Comparison of ENCODE assay signal across 10 cellular contexts in the genomic region with DNA sequence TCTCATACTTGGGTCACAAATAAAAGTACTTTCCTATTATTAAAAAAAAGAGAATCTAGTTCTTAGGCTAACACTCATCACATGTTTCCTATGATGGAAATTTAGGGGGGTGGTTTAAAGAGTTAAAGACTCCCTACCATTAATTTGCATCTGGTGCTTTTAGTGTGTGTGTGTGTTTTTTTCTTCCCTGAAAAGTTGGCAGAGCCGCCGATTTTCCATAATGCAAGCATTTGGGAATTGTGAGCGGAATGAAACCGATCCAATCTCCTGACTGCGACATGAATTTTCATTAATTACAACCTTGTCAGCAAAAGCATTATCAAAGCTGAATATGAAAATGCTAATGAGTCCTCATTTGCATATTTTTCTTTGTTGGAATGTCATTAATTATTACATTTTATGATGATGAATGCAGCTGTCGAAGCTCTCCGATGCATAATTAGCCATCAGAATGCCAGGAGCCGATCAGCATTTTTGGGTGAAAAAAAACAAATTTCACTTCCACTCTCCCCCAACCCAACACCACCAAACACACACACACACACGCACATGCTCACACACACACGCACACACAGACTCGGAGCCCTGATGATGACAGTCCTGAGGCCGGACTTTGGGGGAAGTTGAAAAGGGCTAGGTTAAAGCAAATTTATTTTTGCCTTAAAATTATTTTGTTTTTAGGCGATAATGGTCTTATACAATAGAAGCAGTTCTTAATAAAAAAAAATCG.
DNase-seq lines count a peak whose midpoint lies in the region; ATAC-seq, FAIRE-seq and TF ChIP-seq lines count a peak whose summit lies in the region.
"Had no signal": no experiment of that assay in that cellular context is flagged by ENCODE, and none has a peak within 500 bp of the region (broad histone marks: within the 10 kb centered on the region; RNA-seq: fewer than 3 reads in every experiment).

No MANE protein-coding gene starts in this region.

- 0 out of 3 replicates have a peak overlapping the region, but pooled peaks have one; percentile 5 for H3K4me3 Mint-ChIP-seq in GM23338
- H3K4me3 Mint-ChIP-seq in stimulated activated memory B cell treated with anti-CD40 and anti-IgM and Interleukin-4, amounts not matched to agents 10 μg/mL and 1 μg/mL and 100 μg/mL, for 72 hours, result peak overlapping the region; percentile 80

- H3K4me1 Mint-ChIP-seq in GM23338, result peaks cover 88% of the 10 kb centered on the region
- H3K4me1 Mint-ChIP-seq in stimulated activated memory B cell treated with anti-CD40 and anti-IgM and Interleukin-4, amounts not matched to agents 10 μg/mL and 1 μg/mL and 100 μg/mL, for 72 hours, result peaks cover 38% of the 10 kb centered on the region

- H3K79me2 ChIP-seq in GM23338 (replicated peaks; ENCODE audit: insufficient read depth), result peaks cover 90% of the 10 kb centered on the region

- H3K4me2 ChIP-seq in GM23338, result peak overlapping the region; percentile 61

- H3K4me1 ChIP-seq in GM23338 (ENCODE audit: insufficient read depth), result peaks cover 85% of the 10 kb centered on the region
- H3K4me1 ChIP-seq in right atrium auricular region, result peaks cover 0 to 17% of the 10 kb centered on the region in 2 donors
- H3K4me1 ChIP-seq: right lobe of liver had no signal

- H3K27me3 ChIP-seq in GM23338 (ENCODE audit: insufficient read depth) (no peaks in the 10 kb centered on the region), right atrium auricular region (no peaks in the 10 kb centered on the region)
- H3K27me3 ChIP-seq: right lobe of liver had no signal

- H3K27ac ChIP-seq in GM23338 (ENCODE audit: low read depth), result no peak overlapping the region
- H3K27ac ChIP-seq in angular gyrus (ENCODE audit: low read depth, low read length), result peak overlapping the region; percentile 84
- peak overlapping the region; percentile 80 for H3K27ac ChIP-seq in right atrium auricular region

- H3K9me3 Mint-ChIP-seq in GM23338, result no peaks in the 10 kb centered on the region
- no peaks in the 10 kb centered on the region for H3K9me3 Mint-ChIP-seq in stimulated activated memory B cell treated with anti-CD40 and anti-IgM and Interleukin-4, amounts not matched to agents 10 μg/mL and 1 μg/mL and 100 μg/mL, for 72 hours

- no peaks in the 10 kb centered on the region for H3K36me3 Mint-ChIP-seq in GM23338 (ENCODE audit: low read depth)
- no peaks in the 10 kb centered on the region for H3K36me3 Mint-ChIP-seq in stimulated activated memory B cell treated with anti-CD40 and anti-IgM and Interleukin-4, amounts not matched to agents 10 μg/mL and 1 μg/mL and 100 μg/mL, for 72 hours

- no peaks in the 10 kb centered on the region for H4K20me1 ChIP-seq in GM23338 (replicated peaks; ENCODE audit: insufficient read depth)

- DNase-seq in GM23338 (ENCODE audit: low spot score) (no peak), right atrium auricular region (ENCODE audit: low spot score) (peak; percentile 73), iPS-NIHi11 (ENCODE audit: low spot score) (no peak), H54 (ENCODE audit: insufficient read length, low spot score) (no peak)
- DNase-seq: right lobe of liver had no signal

- TF ChIP-seq CTCF in GM23338 (conservative IDR thresholded peaks at IDR 0.05; ENCODE audit: low read depth in 2 of 2), result no peak
- TF ChIP-seq CTCF in right atrium auricular region (IDR thresholded peaks at IDR 0.05), result no peak

- H3K36me3 ChIP-seq in GM23338 (ENCODE audit: insufficient read depth) (no peaks in the 10 kb centered on the region), right atrium auricular region (no peaks in the 10 kb centered on the region)
- H3K36me3 ChIP-seq: right lobe of liver had no signal

- peak overlapping the region; percentile 42; the same call in 1 of the 2 replicates for H3K27ac Mint-ChIP-seq in GM23338
- peak overlapping the region; percentile 93 for H3K27ac Mint-ChIP-seq in stimulated activated memory B cell treated with anti-CD40 and anti-IgM and Interleukin-4, amounts not matched to agents 10 μg/mL and 1 μg/mL and 100 μg/mL, for 72 hours

- no peak for TF ChIP-seq POLR2A in H54 (IDR thresholded peaks at IDR 0.05; ENCODE audit: low read depth, low read length)

- H2AFZ ChIP-seq in GM23338, result no peak overlapping the region

- H3F3A ChIP-seq in GM23338 (replicated peaks; ENCODE audit: low read depth), result no peaks in the 10 kb centered on the region

- peaks cover 3% of the 10 kb centered on the region; the same call in 1 of the 2 replicates for H3K9me2 ChIP-seq in GM23338 (ENCODE audit: insufficient read depth)

- no peak for FAIRE-seq in H54 (lab: Jason Lieb, UNC)
- FAIRE-seq: bronchial epithelial cell had no signal

- no peaks in the 10 kb centered on the region for H3K9me3 ChIP-seq in right atrium auricular region
- H3K9me3 ChIP-seq: right lobe of liver had no signal

- no peak for ATAC-seq in GM23338
- peak; percentile 67 for ATAC-seq in stimulated activated memory B cell treated with anti-CD40 and anti-IgM and Interleukin-4, amounts not matched to agents 10 μg/mL and 1 μg/mL and 100 μg/mL, for 72 hours
- no peak for ATAC-seq in GM18873 (IDR thresholded peaks at IDR 0.05; ENCODE audit: low FRiP score, unreplicated experiment)
- no peak for ATAC-seq in GM18498 (IDR thresholded peaks at IDR 0.05; ENCODE audit: unreplicated experiment)

- H3K4me3 ChIP-seq in GM23338, result no peak overlapping the region
- H3K4me3 ChIP-seq in right atrium auricular region, result peak overlapping the region; percentile 20 to 42
- H3K4me3 ChIP-seq: right lobe of liver had no signal

- H3K27me3 Mint-ChIP-seq in GM23338 (ENCODE audit: insufficient read depth, low read depth, poor library complexity), result peaks cover 11% of the 10 kb centered on the region
- peaks cover 9% of the 10 kb centered on the region for H3K27me3 Mint-ChIP-seq in stimulated activated memory B cell treated with anti-CD40 and anti-IgM and Interleukin-4, amounts not matched to agents 10 μg/mL and 1 μg/mL and 100 μg/mL, for 72 hours

TF ChIP-seq in GM23338, 12 proteins besides CTCF, POLR2A, EP300 and RAD21 (continues in another document):
- TF ChIP-seq EZH2phosphoT487 (IDR thresholded peaks at IDR 0.05; ENCODE audit: unreplicated experiment) (no peak), CREB1 (CRISPR knock-in tag; IDR thresholded peaks at IDR 0.05; ENCODE audit: low read depth) (no peak), POLR2AphosphoS5 (IDR thresholded peaks at IDR 0.05; ENCODE audit: low read depth) (no peak), STAT1 (IDR thresholded peaks at IDR 0.05; ENCODE audit: unreplicated experiment) (no peak), JUNB (IDR thresholded peaks at IDR 0.05; ENCODE audit: unreplicated experiment) (no peak), ZNF331 (CRISPR knock-in tag; IDR thresholded peaks at IDR 0.05; ENCODE audit: low read depth) (no peak), NANOG (IDR thresholded peaks at IDR 0.05; ENCODE audit: borderline replicate concordance) (no peak), ZNF114 (CRISPR knock-in tag; IDR thresholded peaks at IDR 0.05) (no peak)
- TF ChIP-seq, protein P1, sequence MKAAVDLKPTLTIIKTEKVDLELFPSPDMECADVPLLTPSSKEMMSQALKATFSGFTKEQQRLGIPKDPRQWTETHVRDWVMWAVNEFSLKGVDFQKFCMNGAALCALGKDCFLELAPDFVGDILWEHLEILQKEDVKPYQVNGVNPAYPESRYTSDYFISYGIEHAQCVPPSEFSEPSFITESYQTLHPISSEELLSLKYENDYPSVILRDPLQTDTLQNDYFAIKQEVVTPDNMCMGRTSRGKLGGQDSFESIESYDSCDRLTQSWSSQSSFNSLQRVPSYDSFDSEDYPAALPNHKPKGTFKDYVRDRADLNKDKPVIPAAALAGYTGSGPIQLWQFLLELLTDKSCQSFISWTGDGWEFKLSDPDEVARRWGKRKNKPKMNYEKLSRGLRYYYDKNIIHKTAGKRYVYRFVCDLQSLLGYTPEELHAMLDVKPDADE (IDR thresholded peaks at IDR 0.05), result no peak
